In genomic region chr2:204239756-204240155, GRCh38 we compare ENCODE assay signal across 25 cellular contexts.
"Had no signal": no experiment of that assay in that cellular context is flagged by ENCODE, and none has a peak within 500 bp of the region (broad histone marks: within the 10 kb centered on the region; RNA-seq: fewer than 3 reads in every experiment).

No MANE protein-coding gene starts in this region.

- H3K4me1 ChIP-seq: gastrocnemius medialis, left ventricle myocardium inferior, right lobe of liver, testis had no signal

- H3K36me3 ChIP-seq: gastrocnemius medialis, left ventricle myocardium inferior, neutrophil, right lobe of liver had no signal

- H2AFZ ChIP-seq: hepatocyte had no signal

- H3K4me3 ChIP-seq: gastrocnemius medialis, hepatocyte, left ventricle myocardium inferior, lung, mucosa of descending colon, right lobe of liver, skin epidermis, testis had no signal

- H3K27me3 ChIP-seq: gastrocnemius medialis, hepatocyte, neutrophil, right lobe of liver, testis had no signal

- H3K27ac ChIP-seq: gastrocnemius medialis, hepatocyte, left ventricle myocardium inferior, neutrophil, right lobe of liver, skin epidermis, testis had no signal

- DNase-seq: activated B cell treated with CpG ODN at 0.5 μM for 24 hours; activated CD4-positive, alpha-beta T cell treated with anti-CD3 and anti-CD28 coated beads, Interleukin-2, amount 50 U/mL, for 1 hour; activated CD8-positive, alpha-beta T cell treated with anti-CD3 and anti-CD28 coated beads for 36 hours; activated naive CD8-positive, alpha-beta T cell treated with anti-CD3 and anti-CD28 coated beads, Interleukin-2, amount 50 U/mL, for 24 hours; activated T-cell treated with anti-CD3 and anti-CD28 coated beads, Interleukin-2, amount 50 U/mL, for 48 hours; amygdala; caudate nucleus; cortex of kidney; effector memory CD8-positive, alpha-beta T cell; erythroblast; gastrocnemius medialis; islet precursor cell; left ventricle myocardium inferior; mesendoderm; mucosa of descending colon; right lobe of liver; stimulated activated CD4-positive, alpha-beta T cell treated with anti-CD3 and anti-CD28 coated beads, Interleukin-12 subunit alpha, Interleukin-12 subunit beta, amount 100 ng/mL, for 4 hours; stimulated activated CD4-positive, alpha-beta T cell treated with anti-CD3 and anti-CD28 coated beads, Interleukin-4, amount 100 ng/mL, for 1 hour; stimulated activated naive CD8-positive, alpha-beta T cell treated with anti-CD3 and anti-CD28 coated beads, Interleukin-15, Interleukin-2, amounts not matched to agents 100 U/mL and 50 U/mL, for 24 hours; testis; trophoblast cell had no signal

- H3K4me2 ChIP-seq: hepatocyte had no signal

- H3K9me3 ChIP-seq: gastrocnemius medialis, left ventricle myocardium inferior, mucosa of descending colon, neutrophil, right lobe of liver, testis had no signal
